13 cellular contexts compared by ENCODE assay signal in genomic region chr15:52163321-52164190, GRCh38. TPM values are rescaled to one million over a fixed set of nuclear protein-coding genes. Genes with fewer than 3 reads are reported as not detected.
DNase-seq lines count a peak whose midpoint lies in the region; ATAC-seq, FAIRE-seq and TF ChIP-seq lines count a peak whose summit lies in the region.
"Had no signal": no experiment of that assay in that cellular context is flagged by ENCODE, and none has a peak within 500 bp of the region (broad histone marks: within the 10 kb centered on the region; RNA-seq: fewer than 3 reads in every experiment).

No MANE protein-coding gene starts in this region.

- H3K27ac ChIP-seq in 22Rv1 (no peak overlapping the region), small intestine (ENCODE audit: low read depth in 1 of 2, low read length in 1 of 2) (no peak overlapping the region)
- H3K27ac ChIP-seq: Peyer's patch, spleen, thoracic aorta had no signal

- H3K4me1 ChIP-seq in small intestine (ENCODE audit: control insufficient read depth in 2 of 2, insufficient read depth in 1 of 2, low read depth in 1 of 2, low read length in 1 of 2), result no peaks in the 10 kb centered on the region
- H3K4me1 ChIP-seq: Peyer's patch had no signal

- no peak for FAIRE-seq in small intestine (lab: Jason Lieb, UNC)
- FAIRE-seq: endometrium had no signal

- TF ChIP-seq CTCF in 22Rv1 (IDR thresholded peaks at IDR 0.05) (peak; percentile 36), fibroblast of mammary gland (conservative IDR thresholded peaks at IDR 0.05; ENCODE audit: control insufficient read depth, insufficient read depth, low read depth, low read length) (peak; percentile 15)

- no peaks in the 10 kb centered on the region for H3K27me3 ChIP-seq in small intestine (ENCODE audit: control insufficient read depth in 2 of 2, insufficient read depth in 2 of 2, low read length in 2 of 2)
- H3K27me3 ChIP-seq: Peyer's patch, spleen had no signal

- H3K4me3 ChIP-seq in fibroblast of mammary gland (ENCODE audit: control insufficient read depth, low read depth, low read length) (no peak overlapping the region), small intestine (ENCODE audit: low read depth in 1 of 2, low read length in 2 of 2) (no peak overlapping the region)
- H3K4me3 ChIP-seq: Peyer's patch, spleen, thoracic aorta had no signal

- H3K9me3 ChIP-seq in small intestine (ENCODE audit: control insufficient read depth, low read depth), result no peaks in the 10 kb centered on the region
- H3K9me3 ChIP-seq: Peyer's patch, spleen, thoracic aorta had no signal

- no peaks in the 10 kb centered on the region for H3K36me3 ChIP-seq in small intestine (ENCODE audit: control insufficient read depth in 2 of 2, insufficient read depth in 2 of 2, low read length in 2 of 2)
- H3K36me3 ChIP-seq: Peyer's patch, thoracic aorta had no signal

- DNase-seq in ELF-1 (ENCODE audit: low read depth, low spot score) (peak; percentile 74), fibroblast of mammary gland (ENCODE audit: low read depth) (no peak), NCI-H1436 (lab: John Stamatoyannopoulos, UW) (no peak), small intestine (no peak), left lobe of liver (ENCODE audit: low spot score) (no peak), C1 segment of cervical spinal cord (lab: John Stamatoyannopoulos, UW) (no peak)
- DNase-seq: DMS153, spleen had no signal

- ATAC-seq in SK-N-SH treated with all-trans-retinoic acid at 6 μM for 48 hours, result 0 out of 3 replicates have a peak, but pooled peaks have one; percentile 37
- ATAC-seq in left lobe of liver, result no peak

- 91 to 95% (median 93%) methylated on average over 19 of the region's 19 CpGs for WGBS in small intestine, 3 donors

TF ChIP-seq in SK-N-SH treated with all-trans-retinoic acid at 6 μM for 48 hours, 23 proteins besides CTCF, POLR2A, EP300 and RAD21:
- TF ChIP-seq ZFP3 (CRISPR knock-in tag; IDR thresholded peaks at IDR 0.05) (no peak), OSR1 (CRISPR knock-in tag; IDR thresholded peaks at IDR 0.05) (no peak)

RNA-seq across cellular contexts. Expression of gene GNB5, which starts 27.6 kb away (rescaled TPM):
- polyA plus RNA-seq in small intestine, result 1 to 10 TPM; 1.3 to 10.0 (median 3.0) TPM
- total RNA-seq in left lobe of liver, result 12.7 TPM

RNA-seq across cellular contexts. Expression of gene BCL2L10, which starts 51.0 kb away (rescaled TPM):
- 1 to 10 TPM; 3.2 to 5.6 (median 3.8) TPM for polyA plus RNA-seq in small intestine
- 4.2 TPM for total RNA-seq in left lobe of liver
- total RNA-seq: thoracic aorta had no signal
